In genomic region chr12:8644345-8645248, GRCh38 we compare ENCODE assay signal across 8 cellular contexts. TPM values are rescaled to one million over a fixed set of nuclear protein-coding genes. Genes with fewer than 3 reads are reported as not detected.
A peak's percentile ranks its signal among the peaks of the same experiment; 100 is the strongest.
DNase-seq lines count a peak whose midpoint lies in the region; ATAC-seq, FAIRE-seq and TF ChIP-seq lines count a peak whose summit lies in the region.

No MANE protein-coding gene starts in this region.

- no peaks in the 10 kb centered on the region for H3K9me3 ChIP-seq in HepG2 (ENCODE audit: low read length)

- H3K4me2 ChIP-seq in HepG2 (ENCODE audit: low read depth, low read length) = no peak overlapping the region

- TF ChIP-seq RAD21 in HepG2 (CRISPR knock-in tag; IDR thresholded peaks at IDR 0.05) = no peak

- no peak for TF ChIP-seq CTCF in HepG2 (CRISPR knock-in tag; IDR thresholded peaks at IDR 0.05)

- no TSS peak for BruUV-seq in HepG2 (replicated peaks; lab: Mats Ljungman, UMichigan)

- WGBS in HepG2 (ENCODE audit: low lambda C conversion rate) = 9% methylated on average over 5 of the region's 5 CpGs

- intact Hi-C loops in HepG2 (cut with micrococcal nuclease; ENCODE audit: unreplicated experiment) = no loop called here

- in situ Hi-C loops in HepG2 (cut with HindIII; ENCODE audit: extremely low pct_ligation_motif_present, low pct_unique_long_range_greater_than_20kb) = no loop called here

- no peaks in the 10 kb centered on the region for H3K79me2 ChIP-seq in HepG2 (ENCODE audit: insufficient read depth, low read length)

- H3K27me3 ChIP-seq in HepG2 (ENCODE audit: control insufficient read depth in 1 of 2, insufficient read depth in 2 of 2, low read length in 2 of 2) = peaks cover under 1 to 9% of the 10 kb centered on the region in 2 experiments; a peak in 2 of 5 replicates

- CTCF ChIA-PET in HepG2 (lab: Yijun Ruan, JAX; ENCODE audit: low intra/inter-chr PET ratio, low total read pairs) = no interaction called here

- no peak overlapping the region for H2AFZ ChIP-seq in HepG2 (ENCODE audit: low read length)

- no peak overlapping the region for H3K4me3 ChIP-seq in HepG2 (replicated peaks in 1 of 3; ENCODE audit: insufficient read depth in 1 of 3, low read depth in 2 of 3, low read length in 3 of 3)

- H3K27ac ChIP-seq in HepG2 (ENCODE audit: extremely low read length, insufficient read depth, low read length) = no peak overlapping the region

- no peak overlapping the region for H3K9ac ChIP-seq in HepG2 (ENCODE audit: insufficient read depth, low read depth, low read length)

- no peak for TF ChIP-seq EP300 in HepG2 (IDR thresholded peaks at IDR 0.05; ENCODE audit: low read depth in 2 of 2, low read length in 2 of 2)
- TF ChIP-seq EP300 in HepG2 (CRISPR knock-in tag; IDR thresholded peaks at IDR 0.05; ENCODE audit: borderline replicate concordance) = no peak

- no peaks in the 10 kb centered on the region for H4K20me1 ChIP-seq in HepG2 (ENCODE audit: insufficient read depth, low read length)

- H3K4me1 ChIP-seq in HepG2 (ENCODE audit: insufficient read depth, low read length) = no peaks in the 10 kb centered on the region

- POLR2A ChIA-PET in HepG2 (lab: Yijun Ruan, JAX) = no interaction called here

- TF ChIP-seq POLR2A in HepG2 (IDR thresholded peaks at IDR 0.05; ENCODE audit: insufficient read depth in 1 of 2, low read depth in 2 of 2, low read length in 2 of 2) = no peak

- ATAC-seq in GM18868 (IDR thresholded peaks at IDR 0.05; ENCODE audit: unreplicated experiment) (peak; percentile 58), HG02763 (IDR thresholded peaks at IDR 0.05; ENCODE audit: unreplicated experiment) (peak; percentile 63), HepG2 (no peak), left lobe of liver (no peak)

- DNase-seq in RPMI7951 (ENCODE audit: low read depth) = peak; percentile 5
- DNase-seq in effector CD4-positive, alpha-beta T cell = peak; percentile 23
- DNase-seq in HepG2 (ENCODE audit: low spot score) = no peak
- no peak for DNase-seq in left lobe of liver (ENCODE audit: low spot score)
- DNase-seq in CD1c-positive myeloid dendritic cell (ENCODE audit: extremely low spot score) = no peak
- no peak for DNase-seq in nucleus accumbens (lab: John Stamatoyannopoulos, UW)

- FAIRE-seq in HepG2 (lab: Jason Lieb, UNC) = no peak

- H3K36me3 ChIP-seq in HepG2 (replicated peaks in 1 of 2; ENCODE audit: control insufficient read depth in 1 of 2, insufficient read depth in 2 of 2, low read length in 2 of 2) = no peaks in the 10 kb centered on the region

TF ChIP-seq in HepG2, 621 proteins besides CTCF, POLR2A, EP300 and RAD21 (continues in another document):
- TF ChIP-seq PHF5A (CRISPR knock-in tag; IDR thresholded peaks at IDR 0.05; ENCODE audit: low read depth, unreplicated experiment) (no peak), ZBTB43 (CRISPR knock-in tag; conservative IDR thresholded peaks at IDR 0.05) (no peak), ZNF20 (CRISPR knock-in tag; IDR thresholded peaks at IDR 0.05) (no peak), ERF (CRISPR knock-in tag; IDR thresholded peaks at IDR 0.05) (no peak)

RNA-seq across cellular contexts. Expression of gene MFAP5, which starts 18.0 kb away (rescaled TPM):
- total RNA-seq in RPMI7951 (2014; rRNA removed; shearing (Covaris generic)) = 0.68 TPM in 1 of 2 replicates, not detected in the other
- not detected in 2 replicates for total RNA-seq in HepG2 (2016; rRNA removed; fragmentation: Illumina TruSeq; extraction: Trizol)
- not detected in 2 replicates for total RNA-seq in HepG2 (2016; cell fraction: cytosol; rRNA removed; fragmentation: Illumina TruSeq; extraction: Trizol; ENCODE audit: low read depth)
- not detected in 2 replicates for total RNA-seq in HepG2 (2016; cell fraction: insoluble cytoplasmic fraction; rRNA removed; fragmentation: Illumina TruSeq; extraction: Trizol)
- total RNA-seq in HepG2 (2016; cell fraction: membrane; rRNA removed; fragmentation: Illumina TruSeq; extraction: Trizol) = not detected in 2 replicates
- total RNA-seq in HepG2 (2016; cell fraction: nucleus; rRNA removed; fragmentation: Illumina TruSeq; extraction: Trizol) = not detected in 2 replicates
- polyA plus RNA-seq in HepG2 (2011; rRNA removed) = 0.07 TPM in 1 of 2 replicates, not detected in the other
- 0.15 and 0.23 TPM in 2 replicates for polyA plus RNA-seq in HepG2 (2011; cell fraction: cytosol; rRNA removed)
- not detected in 2 replicates for polyA plus RNA-seq in HepG2 (2011; cell fraction: nucleus; rRNA removed)
- not detected in 2 replicates for polyA plus RNA-seq in HepG2 (2012)
- not detected in 2 replicates for polyA plus RNA-seq in HepG2 (2016; cell fraction: cytosol; fragmentation: Illumina TruSeq; extraction: Trizol; ENCODE audit: low read depth)
- polyA plus RNA-seq in HepG2 (2016; cell fraction: insoluble cytoplasmic fraction; fragmentation: Illumina TruSeq; extraction: Trizol; ENCODE audit: low read depth) = not detected in 2 replicates
- not detected in 2 replicates for polyA plus RNA-seq in HepG2 (2016; cell fraction: membrane; fragmentation: Illumina TruSeq; extraction: Trizol; ENCODE audit: low read depth)
- polyA plus RNA-seq in HepG2 (2016; cell fraction: nucleus; fragmentation: Illumina TruSeq; extraction: Trizol; ENCODE audit: insufficient read depth, low read depth) = not detected in 2 replicates
- polyA minus RNA-seq in HepG2 (2011; rRNA and poly(A)+ RNA removed; ENCODE audit: low replicate concordance) = 442 TPM in 1 of 2 replicates, not detected in the other
- 0.62 TPM in 1 of 2 replicates, not detected in the other for polyA minus RNA-seq in HepG2 (2011; cell fraction: cytosol; rRNA and poly(A)+ RNA removed)
- 0.52 and 1.2 TPM in 2 replicates for polyA minus RNA-seq in HepG2 (2011; cell fraction: nucleus; rRNA and poly(A)+ RNA removed)
- total RNA-seq in left lobe of liver = not detected

RNA-seq across cellular contexts. Expression of gene AICDA, which starts 31.9 kb away (rescaled TPM):
- not detected in 2 replicates for total RNA-seq in RPMI7951 (2014; rRNA removed; shearing (Covaris generic))
- total RNA-seq in HepG2 (2016; rRNA removed; fragmentation: Illumina TruSeq; extraction: Trizol) (not detected in 2 replicates), left lobe of liver (not detected)
- total RNA-seq in HepG2 (2016; cell fraction: cytosol; rRNA removed; fragmentation: Illumina TruSeq; extraction: Trizol; ENCODE audit: low read depth) = not detected in 2 replicates
- not detected in 2 replicates for total RNA-seq in HepG2 (2016; cell fraction: insoluble cytoplasmic fraction; rRNA removed; fragmentation: Illumina TruSeq; extraction: Trizol)
- total RNA-seq in HepG2 (2016; cell fraction: membrane; rRNA removed; fragmentation: Illumina TruSeq; extraction: Trizol) = not detected in 2 replicates
- not detected in 2 replicates for total RNA-seq in HepG2 (2016; cell fraction: nucleus; rRNA removed; fragmentation: Illumina TruSeq; extraction: Trizol)
- not detected in 2 replicates for polyA plus RNA-seq in HepG2 (2011; rRNA removed)
- not detected in 2 replicates for polyA plus RNA-seq in HepG2 (2011; cell fraction: cytosol; rRNA removed)
- not detected in 2 replicates for polyA plus RNA-seq in HepG2 (2011; cell fraction: nucleus; rRNA removed)
- polyA plus RNA-seq in HepG2 (2012) = not detected in 2 replicates
- not detected in 2 replicates for polyA plus RNA-seq in HepG2 (2016; cell fraction: cytosol; fragmentation: Illumina TruSeq; extraction: Trizol; ENCODE audit: low read depth)
- not detected in 2 replicates for polyA plus RNA-seq in HepG2 (2016; cell fraction: insoluble cytoplasmic fraction; fragmentation: Illumina TruSeq; extraction: Trizol; ENCODE audit: low read depth)
- polyA plus RNA-seq in HepG2 (2016; cell fraction: membrane; fragmentation: Illumina TruSeq; extraction: Trizol; ENCODE audit: low read depth) = not detected in 2 replicates
- polyA plus RNA-seq in HepG2 (2016; cell fraction: nucleus; fragmentation: Illumina TruSeq; extraction: Trizol; ENCODE audit: insufficient read depth, low read depth) = not detected in 2 replicates
- polyA minus RNA-seq in HepG2 (2011; rRNA and poly(A)+ RNA removed; ENCODE audit: low replicate concordance) = 0.30 TPM in 1 of 2 replicates, not detected in the other
- not detected in 2 replicates for polyA minus RNA-seq in HepG2 (2011; cell fraction: cytosol; rRNA and poly(A)+ RNA removed)
- polyA minus RNA-seq in HepG2 (2011; cell fraction: nucleus; rRNA and poly(A)+ RNA removed) = not detected in 2 replicates

RNA-seq across cellular contexts. Expression of gene RIMKLB, which starts 53.2 kb away (rescaled TPM):
- total RNA-seq in RPMI7951 (2014; rRNA removed; shearing (Covaris generic)) = 9.9 and 10.2 TPM in 2 replicates
- total RNA-seq in HepG2 (2016; rRNA removed; fragmentation: Illumina TruSeq; extraction: Trizol) (0.21 and 0.33 TPM in 2 replicates), left lobe of liver (1.9 TPM)
- not detected in 2 replicates for total RNA-seq in HepG2 (2016; cell fraction: cytosol; rRNA removed; fragmentation: Illumina TruSeq; extraction: Trizol; ENCODE audit: low read depth)
- total RNA-seq in HepG2 (2016; cell fraction: insoluble cytoplasmic fraction; rRNA removed; fragmentation: Illumina TruSeq; extraction: Trizol) = 0.22 and 0.39 TPM in 2 replicates
- 0.03 TPM in 1 of 2 replicates, not detected in the other for total RNA-seq in HepG2 (2016; cell fraction: membrane; rRNA removed; fragmentation: Illumina TruSeq; extraction: Trizol)
- total RNA-seq in HepG2 (2016; cell fraction: nucleus; rRNA removed; fragmentation: Illumina TruSeq; extraction: Trizol) = 0.78 and 1.7 TPM in 2 replicates
- polyA plus RNA-seq in HepG2 (2011; rRNA removed) = 0.35 and 0.40 TPM in 2 replicates
- polyA plus RNA-seq in HepG2 (2011; cell fraction: cytosol; rRNA removed) = 0.15 and 0.18 TPM in 2 replicates
- polyA plus RNA-seq in HepG2 (2011; cell fraction: nucleus; rRNA removed) = 0.96 and 2.2 TPM in 2 replicates
- 0.52 and 1.0 TPM in 2 replicates for polyA plus RNA-seq in HepG2 (2012)
- polyA plus RNA-seq in HepG2 (2016; cell fraction: cytosol; fragmentation: Illumina TruSeq; extraction: Trizol; ENCODE audit: low read depth) = not detected in 2 replicates
- polyA plus RNA-seq in HepG2 (2016; cell fraction: insoluble cytoplasmic fraction; fragmentation: Illumina TruSeq; extraction: Trizol; ENCODE audit: low read depth) = 0.30 TPM in 1 of 2 replicates, not detected in the other
- polyA plus RNA-seq in HepG2 (2016; cell fraction: membrane; fragmentation: Illumina TruSeq; extraction: Trizol; ENCODE audit: low read depth) = not detected in 2 replicates
- polyA plus RNA-seq in HepG2 (2016; cell fraction: nucleus; fragmentation: Illumina TruSeq; extraction: Trizol; ENCODE audit: insufficient read depth, low read depth) = 1.3 and 1.8 TPM in 2 replicates
- 0.06 and 372 TPM in 2 replicates for polyA minus RNA-seq in HepG2 (2011; rRNA and poly(A)+ RNA removed; ENCODE audit: low replicate concordance)
- 0.89 and 1.3 TPM in 2 replicates for polyA minus RNA-seq in HepG2 (2011; cell fraction: cytosol; rRNA and poly(A)+ RNA removed)
- polyA minus RNA-seq in HepG2 (2011; cell fraction: nucleus; rRNA and poly(A)+ RNA removed) = 2.2 and 2.6 TPM in 2 replicates

Comparison
In these comparisons a context has a peak if more than half of its experiments do, and no peak if none do; other contexts are left out.
1. ATAC-seq: peak in GM18868 (single experiment) and HG02763 (single experiment); none in HepG2 (single experiment) and left lobe of liver (single experiment).
2. DNase-seq: peak in RPMI7951 (single experiment) and effector CD4-positive, alpha-beta T cell (single experiment); none in HepG2 (single experiment), left lobe of liver (single experiment), CD1c-positive myeloid dendritic cell (single experiment) and nucleus accumbens (0 of 56).